ENCODE assay signal across 9 cellular contexts in genomic region chr19:1183543-1184172, GRCh38. TPM values are rescaled to one million over a fixed set of nuclear protein-coding genes. Genes with fewer than 3 reads are reported as not detected.
DNase-seq lines count a peak whose midpoint lies in the region; ATAC-seq and TF ChIP-seq lines count a peak whose summit lies in the region.
"Had no signal": no experiment of that assay in that cellular context is flagged by ENCODE, and none has a peak within 500 bp of the region (broad histone marks: within the 10 kb centered on the region; RNA-seq: fewer than 3 reads in every experiment).

No MANE protein-coding gene starts in this region.

- intact Hi-C loops in IMR-90 (cut with micrococcal nuclease): no loop called here
- intact Hi-C loops in prostate gland (cut with DNase I): no loop called here
- intact Hi-C loops in OCI-LY7 (cut with micrococcal nuclease; ENCODE audit: unreplicated experiment): no loop called here

- in situ Hi-C loops in GM13976 (cut with MboI; ENCODE audit: low sequenced_read_pairs, unreplicated experiment) (no loop called here), IMR-90 (cut with MboI; ENCODE audit: low sequenced_read_pairs) (no loop called here)

- H2BK5ac ChIP-seq in IMR-90 (ENCODE audit: low read depth, low read length, poor library complexity, severe bottlenecking): no peak overlapping the region
- H2BK5ac ChIP-seq in trophoblast cell (ENCODE audit: low read depth, low read length, poor library complexity): peak overlapping the region; percentile 77

- H3K4me1 ChIP-seq in IMR-90 (ENCODE audit: control insufficient read depth, insufficient read depth, low read length) (peaks cover 8% of the 10 kb centered on the region), trophoblast cell (ENCODE audit: control insufficient read depth in 1 of 2, insufficient read depth in 2 of 2, low read length in 2 of 2) (peaks cover 29 to 31% of the 10 kb centered on the region in 2 experiments), prostate gland (replicated peaks) (no peaks in the 10 kb centered on the region), Karpas-422 (ENCODE audit: low read length) (no peaks in the 10 kb centered on the region), OCI-LY7 (ENCODE audit: insufficient read depth, low read length, poor library complexity, severe bottlenecking) (peaks cover 7% of the 10 kb centered on the region)

- H3K9me3 ChIP-seq in IMR-90 (ENCODE audit: control insufficient read depth, insufficient read depth, low read length): no peaks in the 10 kb centered on the region
- H3K9me3 ChIP-seq in trophoblast cell (ENCODE audit: insufficient read depth, low read depth, low read length): no peaks in the 10 kb centered on the region
- no peaks in the 10 kb centered on the region for H3K9me3 ChIP-seq in prostate gland
- no peaks in the 10 kb centered on the region for H3K9me3 ChIP-seq in Karpas-422 (ENCODE audit: low read length)
- H3K9me3 ChIP-seq in OCI-LY7 (ENCODE audit: low read length): no peaks in the 10 kb centered on the region

- H3K79me2 ChIP-seq in trophoblast cell (ENCODE audit: control insufficient read depth, insufficient read depth, low read length, poor library complexity): no peaks in the 10 kb centered on the region
- H3K79me2 ChIP-seq in Karpas-422 (ENCODE audit: low read length): no peaks in the 10 kb centered on the region
- no peaks in the 10 kb centered on the region for H3K79me2 ChIP-seq in OCI-LY7 (ENCODE audit: insufficient read depth, low read depth, low read length)

- H3K79me1 ChIP-seq in IMR-90 (ENCODE audit: low read depth in 1 of 2, low read length in 2 of 2): no peaks in the 10 kb centered on the region
- peaks cover 24% of the 10 kb centered on the region for H3K79me1 ChIP-seq in trophoblast cell (ENCODE audit: low read length)

- peak overlapping the region; percentile 76 for H4K12ac ChIP-seq in trophoblast cell (ENCODE audit: low read depth, low read length)

- H3K4me3 ChIP-seq in IMR-90 (ENCODE audit: insufficient read depth, low read depth, low read length) (no peak overlapping the region), trophoblast cell (ENCODE audit: low read depth, low read length) (no peak overlapping the region), prostate gland (no peak overlapping the region), Karpas-422 (ENCODE audit: low read length) (no peak overlapping the region), OCI-LY7 (ENCODE audit: low read depth, low read length, poor library complexity, severe bottlenecking) (no peak overlapping the region)

- WGBS in IMR-90 (ENCODE audit: extremely low coverage in 2 of 2, insufficient read length in 1 of 2), 2 experiments: 83% methylated on average over 9 of the region's 19 CpGs; no CpG with 5 or more reads in 1 of the 2 experiments
- WGBS in trophoblast cell (ENCODE audit: extremely low coverage, insufficient coverage, insufficient read length): no CpG with 5 or more reads among the region's 19 CpGs
- WGBS in prostate gland: 68% methylated on average over 19 of the region's 19 CpGs

- no peak overlapping the region for H3K9ac ChIP-seq in IMR-90 (ENCODE audit: low read depth, low read length)
- H3K9ac ChIP-seq in trophoblast cell (ENCODE audit: low read length): no peak overlapping the region
- no peak overlapping the region for H3K9ac ChIP-seq in Karpas-422 (ENCODE audit: low read length)

- H3K4ac ChIP-seq in IMR-90 (ENCODE audit: low read depth, low read length) (peak overlapping the region; percentile 20; the same call in 1 of the 2 replicates), trophoblast cell (ENCODE audit: low read depth, low read length) (peak overlapping the region; percentile 58)

- no peak overlapping the region for H2BK120ac ChIP-seq in IMR-90 (ENCODE audit: low read depth, low read length)
- peak overlapping the region; percentile 67 for H2BK120ac ChIP-seq in trophoblast cell (ENCODE audit: insufficient read depth, low read length, poor library complexity)

- H2AFZ ChIP-seq in IMR-90 (replicated peaks; ENCODE audit: low read length, poor library complexity): peak overlapping the region; percentile 57
- H2AFZ ChIP-seq in trophoblast cell (ENCODE audit: insufficient read depth, low read length, poor library complexity): peak overlapping the region; percentile 57
- no peak overlapping the region for H2AFZ ChIP-seq in Karpas-422 (ENCODE audit: low read length)
- H2AFZ ChIP-seq in OCI-LY7 (ENCODE audit: low read length): no peak overlapping the region

- no peaks in the 10 kb centered on the region for H3K9me1 ChIP-seq in IMR-90 (ENCODE audit: insufficient read depth, low read length)

- H2AK5ac ChIP-seq in IMR-90 (ENCODE audit: low read depth, low read length): peak overlapping the region; percentile 15; the same call in 1 of the 2 replicates
- peak overlapping the region; percentile 96 for H2AK5ac ChIP-seq in trophoblast cell (ENCODE audit: low read length)

- TF ChIP-seq CTCF in GM13976 (IDR thresholded peaks at IDR 0.05; ENCODE audit: borderline replicate concordance, control extremely low read depth, extremely low read depth, insufficient read depth, missing control alignments) (no peak), IMR-90 (conservative IDR thresholded peaks at IDR 0.05; ENCODE audit: low read depth, low read length) (no peak), prostate gland (IDR thresholded peaks at IDR 0.05) (no peak), OCI-LY7 (conservative IDR thresholded peaks at IDR 0.05; ENCODE audit: low read length) (no peak)

- H3K4me2 ChIP-seq in IMR-90 (ENCODE audit: low read depth, low read length) (no peak overlapping the region), trophoblast cell (ENCODE audit: low read length) (no peak overlapping the region), Karpas-422 (ENCODE audit: low read depth, low read length, poor library complexity, severe bottlenecking) (no peak overlapping the region), OCI-LY7 (ENCODE audit: low read length) (no peak overlapping the region)

- no peaks in the 10 kb centered on the region for H4K20me1 ChIP-seq in IMR-90 (ENCODE audit: insufficient read depth, low read length)
- H4K20me1 ChIP-seq in Karpas-422 (ENCODE audit: insufficient read depth, low read depth, low read length): no peaks in the 10 kb centered on the region
- H4K20me1 ChIP-seq in OCI-LY7 (ENCODE audit: insufficient read depth, low read length): no peaks in the 10 kb centered on the region

- ATAC-seq in IMR-90 (ENCODE audit: low read depth) (no peak), GM18858 (IDR thresholded peaks at IDR 0.05; ENCODE audit: unreplicated experiment) (no peak)

- H4K8ac ChIP-seq in IMR-90 (ENCODE audit: low read depth in 2 of 2, low read length in 2 of 2) (no peak overlapping the region), trophoblast cell (ENCODE audit: low read depth, low read length) (peak overlapping the region; percentile 68)

- no peak for TF ChIP-seq RAD21 in IMR-90 (IDR thresholded peaks at IDR 0.05; ENCODE audit: low read length)

- no peak overlapping the region for H4K5ac ChIP-seq in IMR-90 (ENCODE audit: low read depth, low read length)

- peak overlapping the region; percentile 82 for H2AK9ac ChIP-seq in IMR-90 (replicated peaks; ENCODE audit: low read depth, low read length, poor library complexity)

- dilution Hi-C loops in IMR-90 (cut with HindIII; ENCODE audit: low sequenced_read_pairs, unreplicated experiment): no loop called here

- H3K27me3 ChIP-seq in IMR-90 (ENCODE audit: control insufficient read depth, insufficient read depth, low read length) (no peaks in the 10 kb centered on the region), trophoblast cell (ENCODE audit: insufficient read depth, low read length) (no peaks in the 10 kb centered on the region), prostate gland (replicated peaks; ENCODE audit: insufficient read depth) (no peaks in the 10 kb centered on the region), Karpas-422 (ENCODE audit: low read length) (no peaks in the 10 kb centered on the region)

- TF ChIP-seq POLR2A in IMR-90 (IDR thresholded peaks at IDR 0.05; ENCODE audit: low read depth, low read length): no peak
- TF ChIP-seq POLR2A in prostate gland (IDR thresholded peaks at IDR 0.05): no peak

- POLR2A ChIA-PET in IMR-90 (lab: Charles Lee; ENCODE audit: unreplicated experiment): no interaction called here
- POLR2A ChIA-PET in OCI-LY7 (lab: Charles Lee): no interaction called here

- no TSS peak for BruUV-seq in IMR-90 (replicated peaks; lab: Mats Ljungman, UMichigan)
- no TSS peak for BruUV-seq in OCI-LY7 (replicated peaks; lab: Mats Ljungman, UMichigan)

- H4K91ac ChIP-seq in IMR-90 (ENCODE audit: insufficient read depth, low read depth, low read length) (no peak overlapping the region), trophoblast cell (ENCODE audit: low read depth, low read length) (peak overlapping the region; percentile 89)

- H3K27ac ChIP-seq in IMR-90 (ENCODE audit: insufficient read depth, low read length) (no peak overlapping the region), trophoblast cell (ENCODE audit: low read depth, low read length) (peak overlapping the region; percentile 56), prostate gland (no peak overlapping the region), Karpas-422 (ENCODE audit: low read length) (no peak overlapping the region), OCI-LY7 (ENCODE audit: low read depth, low read length, poor library complexity, severe bottlenecking) (no peak overlapping the region)

- no peak overlapping the region for H2BK20ac ChIP-seq in IMR-90 (ENCODE audit: low read depth, low read length)

- DNase-seq in GM13976 (ENCODE audit: low spot score): peak; percentile 79
- peak; percentile 25 for DNase-seq in IMR-90
- peak; percentile 57 for DNase-seq in ecto neural progenitor cell (ENCODE audit: low spot score)
- DNase-seq in trophoblast cell: peak; percentile 99
- no peak for DNase-seq in prostate gland (ENCODE audit: low spot score)
- DNase-seq in Karpas-422: no peak
- DNase-seq in OCI-LY7 (ENCODE audit: low spot score): no peak
- DNase-seq: NCI-H510A treated with DMSO at 0.1 percent for 48 hours had no signal

- H3K9me2 ChIP-seq in Karpas-422 (replicated peaks; ENCODE audit: insufficient read depth, low read length): no peaks in the 10 kb centered on the region
- H3K9me2 ChIP-seq in OCI-LY7 (ENCODE audit: insufficient read depth, low read length): no peaks in the 10 kb centered on the region

- H3K18ac ChIP-seq in IMR-90 (ENCODE audit: low read depth, low read length): no peak overlapping the region
- H3K18ac ChIP-seq in trophoblast cell (ENCODE audit: low read length): peak overlapping the region; percentile 67

- no peak overlapping the region for H3K23ac ChIP-seq in IMR-90 (ENCODE audit: low read depth, low read length)
- no peak overlapping the region for H3K23ac ChIP-seq in trophoblast cell (ENCODE audit: low read length)

- H3K56ac ChIP-seq in IMR-90 (ENCODE audit: extremely low read depth, insufficient read depth, low read length): no peak overlapping the region

- H2BK15ac ChIP-seq in IMR-90 (ENCODE audit: low read depth, low read length): no peak overlapping the region

- CTCF ChIA-PET in IMR-90 (lab: Yijun Ruan, JAX): no interaction called here
- CTCF ChIA-PET in OCI-LY7 (lab: Charles Lee; ENCODE audit: unreplicated experiment): no interaction called here

- peak overlapping the region; percentile 99 for H2BK12ac ChIP-seq in trophoblast cell (ENCODE audit: low read length)

- H3K36me3 ChIP-seq in IMR-90 (ENCODE audit: control insufficient read depth, insufficient read depth, low read length) (no peaks in the 10 kb centered on the region), trophoblast cell (ENCODE audit: control insufficient read depth in 1 of 2, insufficient read depth in 2 of 2, low read length in 2 of 2) (no peaks in the 10 kb centered on the region), prostate gland (no peaks in the 10 kb centered on the region), Karpas-422 (ENCODE audit: insufficient read depth, low read length) (no peaks in the 10 kb centered on the region), OCI-LY7 (ENCODE audit: insufficient read depth, low read length) (no peaks in the 10 kb centered on the region)

- H3K14ac ChIP-seq in IMR-90 (replicated peaks; ENCODE audit: low read depth, low read length) (no peak overlapping the region), trophoblast cell (ENCODE audit: low read length) (peak overlapping the region; percentile 87)

RNA-seq across cellular contexts. Expression of gene SBNO2, which starts 9.6 kb away (rescaled TPM):
- 13.4 and 13.6 TPM in 2 replicates for total RNA-seq in IMR-90 (2012; rRNA removed)
- polyA plus RNA-seq in IMR-90 (2012; rRNA removed): 40.4 and 40.5 TPM in 2 replicates
- 16.4 and 33.2 TPM in 2 replicates for polyA plus RNA-seq in IMR-90 (2012; cell fraction: cytosol; rRNA removed)
- 123 and 292 TPM in 2 replicates for polyA plus RNA-seq in IMR-90 (2012; cell fraction: nucleus; rRNA removed; ENCODE audit: low replicate concordance)
- 21.2 and 22.5 TPM in 2 replicates for polyA plus RNA-seq in trophoblast cell (2013)
- 10 to 100 TPM; 32.5 to 79.9 TPM for total RNA-seq in prostate gland
- total RNA-seq in Karpas-422 (2014; rRNA removed; shearing (Covaris generic); ENCODE audit: low replicate concordance): 7.9 and 17.1 TPM in 2 replicates
- total RNA-seq in OCI-LY7 (2014; rRNA removed; shearing (Covaris generic)): 17.6 and 26.6 TPM in 2 replicates
- 43.3 and 48.8 TPM in 2 replicates for total RNA-seq in OCI-LY7 (2022)

RNA-seq across cellular contexts. Expression of gene STK11, which starts 21.9 kb away (rescaled TPM):
- total RNA-seq in IMR-90 (2012; rRNA removed) (39.3 and 45.0 TPM in 2 replicates), prostate gland (100 to 1,000 TPM in 1 of 2 donors, 10 to 100 TPM in 1; 75.1 to 157 TPM), OCI-LY7 (2022) (76.5 and 82.2 TPM in 2 replicates)
- 40.9 and 42.8 TPM in 2 replicates for polyA plus RNA-seq in IMR-90 (2012; rRNA removed)
- polyA plus RNA-seq in IMR-90 (2012; cell fraction: cytosol; rRNA removed): 35.6 and 50.4 TPM in 2 replicates
- polyA plus RNA-seq in IMR-90 (2012; cell fraction: nucleus; rRNA removed; ENCODE audit: low replicate concordance): 146 and 257 TPM in 2 replicates
- polyA plus RNA-seq in trophoblast cell (2013): 32.9 and 33.1 TPM in 2 replicates
- 40.3 and 102 TPM in 2 replicates for total RNA-seq in Karpas-422 (2014; rRNA removed; shearing (Covaris generic); ENCODE audit: low replicate concordance)
- total RNA-seq in OCI-LY7 (2014; rRNA removed; shearing (Covaris generic)): 68.7 and 78.4 TPM in 2 replicates

RNA-seq across cellular contexts. Expression of gene CBARP, which starts 54.1 kb away (rescaled TPM):
- 0.18 and 0.56 TPM in 2 replicates for total RNA-seq in IMR-90 (2012; rRNA removed)
- 3.9 and 8.5 TPM in 2 replicates for polyA plus RNA-seq in IMR-90 (2012; rRNA removed)
- 3.2 and 7.9 TPM in 2 replicates for polyA plus RNA-seq in IMR-90 (2012; cell fraction: cytosol; rRNA removed)
- 24.1 and 64.4 TPM in 2 replicates for polyA plus RNA-seq in IMR-90 (2012; cell fraction: nucleus; rRNA removed; ENCODE audit: low replicate concordance)
- 3.7 and 4.2 TPM in 2 replicates for polyA plus RNA-seq in trophoblast cell (2013)
- 1 to 10 TPM in 1 of 2 donors, under 1 TPM in 1; 0.68 to 4.4 TPM for total RNA-seq in prostate gland
- 1.6 and 4.1 TPM in 2 replicates for total RNA-seq in Karpas-422 (2014; rRNA removed; shearing (Covaris generic); ENCODE audit: low replicate concordance)
- total RNA-seq in OCI-LY7 (2014; rRNA removed; shearing (Covaris generic)): 0.09 and 0.33 TPM in 2 replicates
- total RNA-seq in OCI-LY7 (2022): 0.13 and 0.18 TPM in 2 replicates

RNA-seq across cellular contexts. Expression of gene ATP5F1D, which starts 57.9 kb away (rescaled TPM):
- total RNA-seq in IMR-90 (2012; rRNA removed): 7.3 and 13.6 TPM in 2 replicates
- 140 and 189 TPM in 2 replicates for polyA plus RNA-seq in IMR-90 (2012; rRNA removed)
- polyA plus RNA-seq in IMR-90 (2012; cell fraction: cytosol; rRNA removed): 348 and 386 TPM in 2 replicates
- 72.4 and 213 TPM in 2 replicates for polyA plus RNA-seq in IMR-90 (2012; cell fraction: nucleus; rRNA removed; ENCODE audit: low replicate concordance)
- 106 and 107 TPM in 2 replicates for polyA plus RNA-seq in trophoblast cell (2013)
- 100 to 1,000 TPM; 109 to 151 TPM for total RNA-seq in prostate gland
- total RNA-seq in Karpas-422 (2014; rRNA removed; shearing (Covaris generic); ENCODE audit: low replicate concordance): 64.3 and 110 TPM in 2 replicates
- total RNA-seq in OCI-LY7 (2014; rRNA removed; shearing (Covaris generic)): 51.8 and 82.1 TPM in 2 replicates
- 207 and 266 TPM in 2 replicates for total RNA-seq in OCI-LY7 (2022)

Comparison
In these comparisons a context has a peak if more than half of its experiments do, and no peak if none do; other contexts are left out.
1. DNase-seq: peak in GM13976 (single experiment), IMR-90 (single experiment), ecto neural progenitor cell (single experiment) and trophoblast cell (2 of 2); none in prostate gland (single experiment), Karpas-422 (single experiment) and OCI-LY7 (single experiment).
2. H2AFZ ChIP-seq: peak in IMR-90 (single experiment) and trophoblast cell (single experiment); none in Karpas-422 (single experiment) and OCI-LY7 (single experiment).